1 cellular context compared by ENCODE assay signal in the genomic region with DNA sequence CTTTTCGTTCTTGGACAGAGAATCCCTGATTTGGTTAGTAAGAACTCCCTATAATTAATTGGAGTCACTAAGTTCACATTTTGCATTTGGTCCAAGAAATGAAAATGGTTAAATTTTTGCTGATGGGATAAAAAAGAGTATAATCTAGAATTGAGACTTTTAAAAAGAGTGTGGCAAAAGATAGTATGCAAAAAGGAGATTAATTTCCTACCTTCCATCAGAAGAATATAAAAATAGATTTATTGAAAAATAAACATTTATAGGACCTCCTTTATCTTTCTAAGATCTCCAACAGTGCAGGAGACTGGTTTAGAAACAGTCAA.
TF ChIP-seq lines count a peak whose summit lies in the region.

No MANE protein-coding gene starts in this region.

TF ChIP-seq in GM23338, 12 proteins besides CTCF, POLR2A, EP300 and RAD21 (continued from another document):
- TF ChIP-seq, protein P1, sequence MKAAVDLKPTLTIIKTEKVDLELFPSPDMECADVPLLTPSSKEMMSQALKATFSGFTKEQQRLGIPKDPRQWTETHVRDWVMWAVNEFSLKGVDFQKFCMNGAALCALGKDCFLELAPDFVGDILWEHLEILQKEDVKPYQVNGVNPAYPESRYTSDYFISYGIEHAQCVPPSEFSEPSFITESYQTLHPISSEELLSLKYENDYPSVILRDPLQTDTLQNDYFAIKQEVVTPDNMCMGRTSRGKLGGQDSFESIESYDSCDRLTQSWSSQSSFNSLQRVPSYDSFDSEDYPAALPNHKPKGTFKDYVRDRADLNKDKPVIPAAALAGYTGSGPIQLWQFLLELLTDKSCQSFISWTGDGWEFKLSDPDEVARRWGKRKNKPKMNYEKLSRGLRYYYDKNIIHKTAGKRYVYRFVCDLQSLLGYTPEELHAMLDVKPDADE (IDR thresholded peaks at IDR 0.05): no peak
- TF ChIP-seq JUNB (IDR thresholded peaks at IDR 0.05; ENCODE audit: unreplicated experiment) (no peak), POLR2AphosphoS5 (IDR thresholded peaks at IDR 0.05; ENCODE audit: low read depth) (no peak)
TF ChIP-seq in GM23338: peak in this region for 0.
